ENCODE assay signal across 10 cellular contexts in the genomic region with DNA sequence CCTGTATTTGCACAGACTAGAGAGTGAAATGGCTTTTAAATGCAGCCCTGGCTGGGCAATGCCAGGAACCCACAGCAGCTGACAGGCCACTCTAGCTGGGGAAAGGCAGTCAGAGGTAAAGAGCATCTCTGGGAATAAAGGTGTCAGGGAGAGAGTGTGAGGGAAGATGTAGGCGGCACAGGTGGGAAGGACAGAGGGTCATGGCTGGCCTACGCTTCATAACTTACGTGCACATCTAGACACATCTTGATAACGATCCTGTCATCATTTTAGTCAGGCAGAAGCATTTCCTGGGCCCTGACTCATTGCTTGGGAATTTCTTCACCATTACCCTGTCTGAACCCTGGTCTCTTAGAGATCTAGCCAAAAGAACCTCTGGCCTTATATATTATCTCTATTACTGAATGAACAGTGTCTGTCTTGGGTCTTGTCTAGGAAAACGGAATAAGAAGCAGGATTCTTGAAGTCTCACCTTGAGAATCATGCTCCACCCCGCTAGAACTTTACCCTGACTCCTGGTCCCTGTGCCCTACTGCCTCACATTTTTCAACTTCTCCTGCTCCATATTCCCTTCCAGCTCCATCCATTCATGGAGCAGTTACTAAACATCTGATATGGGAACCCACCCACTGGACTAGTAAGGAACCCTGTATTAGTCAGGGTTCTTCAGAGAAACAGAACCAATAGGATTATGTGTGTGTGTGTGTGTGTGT.
A peak's percentile ranks its signal among the peaks of the same experiment; 100 is the strongest.
DNase-seq lines count a peak whose midpoint lies in the region; ATAC-seq and TF ChIP-seq lines count a peak whose summit lies in the region.
"Had no signal": no experiment of that assay in that cellular context is flagged by ENCODE, and none has a peak within 500 bp of the region (broad histone marks: within the 10 kb centered on the region; RNA-seq: fewer than 3 reads in every experiment).

No MANE protein-coding gene starts in this region.

- BruUV-seq in mammary epithelial cell (replicated peaks; lab: Mats Ljungman, UMichigan), result TSS peak; percentile 95

- dilution Hi-C loops in mammary epithelial cell (cut with HindIII; ENCODE audit: low sequenced_read_pairs), result no loop called here

- no peak overlapping the region for H2BK5ac ChIP-seq in neuronal stem cell (ENCODE audit: low read length)

- H4K8ac ChIP-seq in neuronal stem cell (ENCODE audit: low read depth, low read length), result no peak overlapping the region

- no peak overlapping the region for H3K4ac ChIP-seq in neuronal stem cell (ENCODE audit: low read length)

- no peak overlapping the region for H2AK5ac ChIP-seq in neuronal stem cell (ENCODE audit: low read depth, low read length)

- H2BK12ac ChIP-seq in neuronal stem cell (ENCODE audit: low read length), result no peak overlapping the region

- no peak overlapping the region for H3K23ac ChIP-seq in neuronal stem cell (ENCODE audit: low read depth, low read length, poor library complexity)

- H3K27ac ChIP-seq in mammary epithelial cell (ENCODE audit: insufficient read depth, low read depth, low read length) (peak overlapping the region; percentile 89), neuronal stem cell (replicated peaks; ENCODE audit: low read length) (no peak overlapping the region)
- H3K27ac ChIP-seq: right atrium auricular region had no signal

- CTCF ChIA-PET in mammary epithelial cell (lab: Charles Lee; ENCODE audit: low non-redundant PET), result interaction anchor here (0.8 kb wide), 1 partner anchor 23 kb away, joined by 4 read pairs; no protein-coding TSS in a partner anchor

- WGBS in mammary epithelial cell (ENCODE audit: low coverage, missing lambda C conversion rate), result 0% methylated on average over 4 of the region's 6 CpGs
- no CpG with 5 or more reads among the region's 6 CpGs for WGBS in neuronal stem cell (ENCODE audit: extremely low coverage in 2 of 2, insufficient read length in 2 of 2, insufficient replicate concordance in 1 of 2), 2 donors

- in situ Hi-C loops in mammary epithelial cell (cut with MboI; ENCODE audit: low sequenced_read_pairs in 2 of 2), result no loop called here

- TF ChIP-seq CTCF in mammary epithelial cell (conservative IDR thresholded peaks at IDR 0.05 in 1 of 2, IDR thresholded peaks at IDR 0.05 in 1 of 2; ENCODE audit: extremely low read depth in 1 of 2, insufficient read depth in 1 of 2, low read depth in 1 of 2, low read length in 2 of 2), result no peak

- no peak overlapping the region for H4K91ac ChIP-seq in neuronal stem cell (ENCODE audit: low read depth, low read length, poor library complexity)

- H3K4me3 ChIP-seq in MG63 (no peak overlapping the region), mammary epithelial cell (replicated peaks in 1 of 3; ENCODE audit: insufficient read depth in 1 of 3, low read depth in 2 of 3, low read length in 3 of 3) (no peak overlapping the region), neuronal stem cell (ENCODE audit: low read length in 2 of 2) (no peak overlapping the region)
- H3K4me3 ChIP-seq: right atrium auricular region had no signal

- H3K18ac ChIP-seq in neuronal stem cell (ENCODE audit: low read length), result no peak overlapping the region

- H3K14ac ChIP-seq in neuronal stem cell (ENCODE audit: low read length), result no peak overlapping the region

- ATAC-seq in GM21576 (IDR thresholded peaks at IDR 0.05; ENCODE audit: unreplicated experiment), result no peak
- ATAC-seq: HepG2 had no signal

- H3K9ac ChIP-seq in mammary epithelial cell (ENCODE audit: insufficient read depth, low read length) (peak overlapping the region; percentile 36), neuronal stem cell (ENCODE audit: low read depth, low read length, poor library complexity) (peak overlapping the region; percentile 68)

- no peaks in the 10 kb centered on the region; the same call in 1 of the 2 replicates for H3K36me3 ChIP-seq in MG63
- H3K36me3 ChIP-seq in mammary epithelial cell (ENCODE audit: insufficient read depth, low read length), result no peaks in the 10 kb centered on the region
- H3K36me3 ChIP-seq in neuronal stem cell (replicated peaks in 1 of 2; ENCODE audit: control insufficient read depth in 2 of 2, insufficient read depth in 2 of 2, low read length in 2 of 2), result no peaks in the 10 kb centered on the region
- H3K36me3 ChIP-seq: right atrium auricular region had no signal

- intact Hi-C loops in mammary epithelial cell (cut with micrococcal nuclease), result loop anchor here (1.0 to 5.0 kb wide), 7 partner anchors 36 to 268 kb away; a partner anchor contains a TSS

- no peaks in the 10 kb centered on the region for H3K79me2 ChIP-seq in mammary epithelial cell (ENCODE audit: insufficient read depth, low read length)

- H3K27me3 ChIP-seq in MG63 (no peaks in the 10 kb centered on the region), mammary epithelial cell (ENCODE audit: insufficient read depth, low read length) (no peaks in the 10 kb centered on the region), neuronal stem cell (ENCODE audit: control insufficient read depth in 3 of 3, insufficient read depth in 3 of 3, low read depth in 1 of 3, low read length in 3 of 3) (peaks cover 0 to 56% (median 0%) of the 10 kb centered on the region in 3 experiments)
- H3K27me3 ChIP-seq: right atrium auricular region had no signal

- peak overlapping the region; percentile 39 for H3K4me2 ChIP-seq in mammary epithelial cell (ENCODE audit: insufficient read depth, low read depth, low read length)
- no peak overlapping the region for H3K4me2 ChIP-seq in neuronal stem cell (ENCODE audit: insufficient read depth, low read length, poor library complexity, severe bottlenecking)

- H3K9me3 ChIP-seq in MG63 (no peaks in the 10 kb centered on the region), mammary epithelial cell (replicated peaks; ENCODE audit: insufficient read depth, low read length) (no peaks in the 10 kb centered on the region), neuronal stem cell (replicated peaks in 1 of 2; ENCODE audit: control insufficient read depth in 2 of 2, insufficient read depth in 1 of 2, low read depth in 1 of 2, low read length in 2 of 2) (no peaks in the 10 kb centered on the region)
- H3K9me3 ChIP-seq: right atrium auricular region had no signal

- no peaks in the 10 kb centered on the region for H3K79me1 ChIP-seq in neuronal stem cell (ENCODE audit: low read depth, low read length)

- H2AFZ ChIP-seq in mammary epithelial cell (ENCODE audit: low read depth, low read length), result peak overlapping the region; percentile 46
- no peak overlapping the region for H2AFZ ChIP-seq in neuronal stem cell (ENCODE audit: low read length)

- H3K4me1 ChIP-seq in mammary epithelial cell (ENCODE audit: insufficient read depth, low read length), result peaks cover 46% of the 10 kb centered on the region
- H3K4me1 ChIP-seq in neuronal stem cell (ENCODE audit: control insufficient read depth in 2 of 2, insufficient read depth in 1 of 2, low read depth in 1 of 2, low read length in 2 of 2), result peaks cover 2 to 7% of the 10 kb centered on the region in 2 donors

- no peaks in the 10 kb centered on the region for H4K20me1 ChIP-seq in mammary epithelial cell (ENCODE audit: insufficient read depth, low read length)

- H2BK120ac ChIP-seq in neuronal stem cell (ENCODE audit: low read depth, low read length), result no peak overlapping the region

- no peak overlapping the region for H2BK15ac ChIP-seq in neuronal stem cell (ENCODE audit: low read length)

- DNase-seq in GM03348 (ENCODE audit: low spot score) (peak; percentile 76), MG63 (peak; percentile 89), mammary epithelial cell (peak; percentile 94), neuronal stem cell (ENCODE audit: low spot score) (no peak), HuH-7.5 (ENCODE audit: low spot score) (no peak), NCI-H1105 treated with DMSO at 0.1 percent for 48 hours (lab: John Stamatoyannopoulos, UW) (no peak), HuH-7 (ENCODE audit: low spot score) (no peak)

Comparison
In these comparisons a context has a peak if more than half of its experiments do, and no peak if none do; other contexts are left out.
1. DNase-seq: peak in GM03348 (single experiment), MG63 (single experiment) and mammary epithelial cell (single experiment); none in neuronal stem cell (single experiment), HuH-7.5 (single experiment), NCI-H1105 treated with DMSO at 0.1 percent for 48 hours (single experiment) and HuH-7 (single experiment).